In genomic region chr5:6785161-6785860, GRCh38 we compare ENCODE assay signal across 21 cellular contexts.
DNase-seq lines count a peak whose midpoint lies in the region; TF ChIP-seq lines count a peak whose summit lies in the region.
"Had no signal": no experiment of that assay in that cellular context is flagged by ENCODE, and none has a peak within 500 bp of the region (broad histone marks: within the 10 kb centered on the region; RNA-seq: fewer than 3 reads in every experiment).

No MANE protein-coding gene starts in this region.

- H3K9ac ChIP-seq in BLaER1: no peak overlapping the region
- H3K9ac ChIP-seq in smooth muscle cell (ENCODE audit: low read depth): no peak overlapping the region

- no peaks in the 10 kb centered on the region for H3K36me3 ChIP-seq in BLaER1
- H3K36me3 ChIP-seq in esophagus muscularis mucosa: no peaks in the 10 kb centered on the region
- no peaks in the 10 kb centered on the region for H3K36me3 ChIP-seq in smooth muscle cell (ENCODE audit: low read depth)
- H3K36me3 ChIP-seq: SJCRH30 had no signal

- H3K36me3 Mint-ChIP-seq in osteocyte (ENCODE audit: unreplicated experiment): no peaks in the 10 kb centered on the region
- H3K36me3 Mint-ChIP-seq: CD8-positive, alpha-beta T cell; IgD-negative memory B cell had no signal

- CTCF ChIA-PET in HEK293T (lab: Yijun Ruan, JAX): no interaction called here

- H2AFZ ChIP-seq in smooth muscle cell (ENCODE audit: low read depth): no peak overlapping the region
- H2AFZ ChIP-seq: GM23338 had no signal

- H3K4me3 Mint-ChIP-seq in osteocyte (ENCODE audit: unreplicated experiment): no peak overlapping the region
- H3K4me3 Mint-ChIP-seq: CD8-positive, alpha-beta T cell; GM23338; IgD-negative memory B cell had no signal

- H3K79me2 ChIP-seq in smooth muscle cell (ENCODE audit: low read depth): no peaks in the 10 kb centered on the region

- H3K4me1 ChIP-seq in BLaER1 (peaks cover 20% of the 10 kb centered on the region), esophagus muscularis mucosa (no peaks in the 10 kb centered on the region), smooth muscle cell (ENCODE audit: low read depth) (no peaks in the 10 kb centered on the region)
- H3K4me1 ChIP-seq: A549, SJCRH30 had no signal

- intact Hi-C loops in esophagus muscularis mucosa (cut with DNase I): no loop called here

- H3K27ac ChIP-seq in BLaER1 (no peak overlapping the region), esophagus muscularis mucosa (replicated peaks in 1 of 4) (no peak overlapping the region), smooth muscle cell (ENCODE audit: low read depth) (no peak overlapping the region), substantia nigra (ENCODE audit: low read depth, low read length, poor library complexity, severe bottlenecking) (no peak overlapping the region)
- H3K27ac ChIP-seq: A549, SJCRH30 had no signal

- TF ChIP-seq POLR2A in esophagus muscularis mucosa (IDR thresholded peaks at IDR 0.05; ENCODE audit: low read depth): no peak

- DNase-seq in HEK293T (ENCODE audit: extremely low spot score) (no peak), esophagus muscularis mucosa (ENCODE audit: extremely low spot score) (peak; percentile 50), osteocyte (ENCODE audit: extremely low spot score, unreplicated experiment) (peak; percentile 62), NCI-H524 (lab: John Stamatoyannopoulos, UW) (no peak), smooth muscle cell (lab: John Stamatoyannopoulos, UW; ENCODE audit: unreplicated experiment) (no peak), substantia nigra (lab: John Stamatoyannopoulos, UW) (no peak)
- DNase-seq: Calu3; CD8-positive, alpha-beta T cell; GF-D8; Kasumi-1; MM.1S; NCI-H1092; NCI-H1436 treated with DMSO at 0.1 percent for 48 hours; NCI-H2029 treated with DMSO at 0.1 percent for 48 hours; NCI-H2171; NCI-H446 treated with DMSO at 0.1 percent for 48 hours; SJCRH30 had no signal

- peaks cover 5% of the 10 kb centered on the region for H3K4me1 Mint-ChIP-seq in osteocyte (ENCODE audit: unreplicated experiment)
- H3K4me1 Mint-ChIP-seq: GM23338 had no signal

- peaks cover 2% of the 10 kb centered on the region for H3K27me3 Mint-ChIP-seq in osteocyte (ENCODE audit: unreplicated experiment)

- H3K9me3 ChIP-seq in BLaER1 (peaks cover 8% of the 10 kb centered on the region; the same call in 1 of the 2 replicates), esophagus muscularis mucosa (no peaks in the 10 kb centered on the region), smooth muscle cell (replicated peaks; ENCODE audit: low read depth) (no peaks in the 10 kb centered on the region)
- H3K9me3 ChIP-seq: SJCRH30 had no signal

- no peak for TF ChIP-seq EP300 in esophagus muscularis mucosa (IDR thresholded peaks at IDR 0.05)

- 93% methylated on average over 6 of the region's 6 CpGs for WGBS in esophagus muscularis mucosa
- WGBS in smooth muscle cell (ENCODE audit: low lambda C conversion rate): 95% methylated on average over 6 of the region's 6 CpGs

- no peaks in the 10 kb centered on the region for H3K9me3 Mint-ChIP-seq in osteocyte (ENCODE audit: unreplicated experiment)
- H3K9me3 Mint-ChIP-seq: CD8-positive, alpha-beta T cell; GM23338 had no signal

- H3K27me3 ChIP-seq in BLaER1 (no peaks in the 10 kb centered on the region), esophagus muscularis mucosa (no peaks in the 10 kb centered on the region), smooth muscle cell (ENCODE audit: low read depth) (no peaks in the 10 kb centered on the region)
- H3K27me3 ChIP-seq: SJCRH30 had no signal

- no peak overlapping the region for H3K4me3 ChIP-seq in BLaER1
- no peak overlapping the region for H3K4me3 ChIP-seq in esophagus muscularis mucosa
- no peak overlapping the region for H3K4me3 ChIP-seq in smooth muscle cell
- H3K4me3 ChIP-seq: A549, GM23338, SJCRH30 had no signal

- TF ChIP-seq CTCF in esophagus muscularis mucosa (IDR thresholded peaks at IDR 0.05): no peak
- TF ChIP-seq CTCF in osteocyte (IDR thresholded peaks at IDR 0.05): no peak
- no peak for TF ChIP-seq CTCF in smooth muscle cell (IDR thresholded peaks at IDR 0.05; ENCODE audit: borderline replicate concordance, insufficient read depth, poor library complexity, severe bottlenecking)

- H3K4me2 ChIP-seq in BLaER1 (peak overlapping the region; percentile 44), smooth muscle cell (no peak overlapping the region)
- H3K4me2 ChIP-seq: A549, GM23338 had no signal

- POLR2A ChIA-PET in HEK293T (lab: Yijun Ruan, JAX): no interaction called here

- no peaks in the 10 kb centered on the region for H3F3A ChIP-seq in smooth muscle cell (ENCODE audit: low read depth)

- H4K20me1 ChIP-seq in BLaER1 (no peaks in the 10 kb centered on the region), smooth muscle cell (ENCODE audit: low read depth) (no peaks in the 10 kb centered on the region)

- no peak overlapping the region for H3K27ac Mint-ChIP-seq in osteocyte (ENCODE audit: unreplicated experiment)
- H3K27ac Mint-ChIP-seq: CD8-positive, alpha-beta T cell; GM23338 had no signal

TF ChIP-seq in HEK293T, 16 proteins besides CTCF, POLR2A, EP300 and RAD21:
- TF ChIP-seq TARDBP (IDR thresholded peaks at IDR 0.05) (0 out of 2 replicates have a peak, but pooled peaks have one; percentile 35), SP1 (IDR thresholded peaks at IDR 0.05) (0 out of 2 replicates have a peak, but pooled peaks have one; percentile 6), FOXA1 (IDR thresholded peaks at IDR 0.05) (no peak)
TF ChIP-seq in HEK293T: peak in this region for 2.

Comparison
In these comparisons a context has a peak if more than half of its experiments do, and no peak if none do; other contexts are left out.
1. DNase-seq: peak in esophagus muscularis mucosa (single experiment) and osteocyte (single experiment); none in HEK293T (single experiment), NCI-H524 (0 of 2), smooth muscle cell (single experiment) and substantia nigra (0 of 49).